ENCODE assay signal across 8 cellular contexts in the genomic region with DNA sequence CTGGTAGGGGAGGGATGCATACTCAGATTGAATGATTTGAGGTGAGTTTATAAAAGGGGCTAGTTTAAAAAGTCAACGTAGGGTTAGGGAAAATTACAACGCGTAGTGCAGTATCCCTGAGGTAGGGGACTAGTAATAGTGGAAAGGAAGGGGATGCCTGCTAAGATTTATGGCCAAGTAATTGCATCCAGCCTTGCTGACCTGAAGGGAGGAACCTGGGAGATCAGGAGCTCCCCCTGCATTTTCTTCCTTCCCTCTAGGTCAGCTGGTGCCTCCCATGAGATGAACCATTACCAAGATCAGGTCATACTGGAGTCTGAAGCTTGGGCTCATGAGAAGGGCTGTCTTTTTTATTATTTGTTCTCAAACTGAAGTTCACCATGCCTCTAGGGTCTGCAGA.
"Had no signal": no experiment of that assay in that cellular context is flagged by ENCODE, and none has a peak within 500 bp of the region (broad histone marks: within the 10 kb centered on the region; RNA-seq: fewer than 3 reads in every experiment).

No MANE protein-coding gene starts in this region.

- H3K4me3 Mint-ChIP-seq: GM23338, H9, HFFc6 had no signal

- H3K27ac Mint-ChIP-seq: GM23338, H9, HFFc6 had no signal

- H3K9me3 Mint-ChIP-seq: H9 had no signal

- DNase-seq: GM23248, GOT3, H7, H9, HCEC 1CT, HFFc6 had no signal

- ATAC-seq: GM23338, HCT116 had no signal
